Comparison of ENCODE assay signal across 5 cellular contexts in the genomic region with DNA sequence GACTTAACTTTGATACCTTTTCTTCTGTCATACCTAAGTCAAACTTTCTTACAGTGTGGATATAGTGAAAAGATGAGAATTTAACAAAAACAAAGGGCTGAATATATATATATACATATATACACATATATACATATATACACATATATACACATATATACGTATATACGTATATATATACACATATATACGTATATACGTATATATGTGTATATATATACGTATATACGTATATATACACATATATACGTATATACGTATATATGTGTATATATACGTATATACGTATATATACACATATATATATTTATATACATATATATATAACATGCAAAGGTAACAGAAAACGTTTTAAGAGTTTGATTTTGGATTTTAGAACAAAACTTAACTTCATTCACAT.
DNase-seq lines count a peak whose midpoint lies in the region; ATAC-seq, FAIRE-seq and TF ChIP-seq lines count a peak whose summit lies in the region.
"Not testable (repeated sequence)": the region's sequence is repeated elsewhere in the genome, so short reads cannot be mapped to it uniquely, and the experiment has no call there.

No MANE protein-coding gene starts in this region.

- 49 to 86% methylated on average over 4 to 11 of the region's 11 CpGs for WGBS in pancreas, 2 donors

- not testable (repeated sequence) for TF ChIP-seq CTCF in pancreas (IDR thresholded peaks at IDR 0.05)

- not testable (repeated sequence) for ATAC-seq in pancreas

- not testable (repeated sequence) for H3K9me3 ChIP-seq in pancreas

- intact Hi-C loops in pancreas (cut with DNase I) = not testable (repeated sequence)

- not testable (repeated sequence) for H3K27ac ChIP-seq in pancreas

- FAIRE-seq in G401.6 (lab: Jason Lieb, UNC) (peak; percentile 92), TTC549 (lab: Jason Lieb, UNC) (peak; percentile 5), colon (lab: Jason Lieb, UNC) (peak; percentile 98), frontal cortex (lab: Jason Lieb, UNC) (peak; percentile 93), pancreas (lab: Jason Lieb, UNC) (peak; percentile 97)

- not testable (repeated sequence) for H3K36me3 ChIP-seq in pancreas

- H3K4me3 ChIP-seq in pancreas = not testable (repeated sequence)

- not testable (repeated sequence) for H3K4me1 ChIP-seq in pancreas

- DNase-seq in frontal cortex (ENCODE audit: low spot score in 2 of 2); pancreas: not testable (repeated sequence)

- not testable (repeated sequence) for H3K27me3 ChIP-seq in pancreas
